15 cellular contexts compared by ENCODE assay signal in the genomic region with DNA sequence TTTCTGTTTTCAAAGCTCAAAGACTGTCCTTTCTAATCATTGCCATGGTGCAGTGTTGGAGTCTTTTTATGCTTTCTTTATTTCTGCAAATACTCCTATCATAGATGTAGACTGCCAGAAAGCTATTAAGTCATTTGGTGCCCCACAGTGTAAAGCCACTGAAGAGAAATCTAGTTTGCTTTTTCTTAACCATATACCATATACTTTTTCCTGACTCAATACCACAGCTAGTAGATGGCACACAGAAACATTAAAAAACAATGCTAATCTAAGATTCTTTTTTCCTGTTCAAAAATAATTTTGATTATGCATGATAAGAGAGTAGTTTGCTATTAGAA.
DNase-seq lines count a peak whose midpoint lies in the region; ATAC-seq, FAIRE-seq and TF ChIP-seq lines count a peak whose summit lies in the region.
"Had no signal": no experiment of that assay in that cellular context is flagged by ENCODE, and none has a peak within 500 bp of the region (broad histone marks: within the 10 kb centered on the region; RNA-seq: fewer than 3 reads in every experiment).

No MANE protein-coding gene starts in this region.

- no peaks in the 10 kb centered on the region for H3K36me3 ChIP-seq in small intestine (ENCODE audit: control insufficient read depth in 2 of 2, insufficient read depth in 2 of 2, low read length in 2 of 2)
- H3K36me3 ChIP-seq: suprapubic skin had no signal

- H3K4me1 Mint-ChIP-seq in T-helper 2 cell treated with Interferon-gamma antibody and Interleukin-4, amounts not matched to agents 5 μg/mL and 100 μg/mL, for 36 hours (ENCODE audit: low read depth) = peaks cover 48% of the 10 kb centered on the region
- peaks cover 10% of the 10 kb centered on the region for H3K4me1 Mint-ChIP-seq in progenitor cell of endocrine pancreas (ENCODE audit: low read depth)

- no peak for FAIRE-seq in small intestine (lab: Jason Lieb, UNC)

- H3K27ac ChIP-seq in small intestine (ENCODE audit: low read depth in 1 of 2, low read length in 1 of 2) = no peak overlapping the region
- H3K27ac ChIP-seq: suprapubic skin had no signal

- H3K36me3 Mint-ChIP-seq in T-helper 2 cell treated with Interferon-gamma antibody and Interleukin-4, amounts not matched to agents 5 μg/mL and 100 μg/mL, for 36 hours (ENCODE audit: low read depth) = no peaks in the 10 kb centered on the region
- H3K36me3 Mint-ChIP-seq in activated naive CD4-positive, alpha-beta T cell treated with anti-CD3 and anti-CD28 coated beads, Interleukin-2, amount 50 U/mL, for 72 hours = no peaks in the 10 kb centered on the region
- H3K36me3 Mint-ChIP-seq in progenitor cell of endocrine pancreas (ENCODE audit: insufficient read depth) = no peaks in the 10 kb centered on the region
- H3K36me3 Mint-ChIP-seq: naive B cell had no signal

- H3K4me3 ChIP-seq in small intestine (ENCODE audit: low read depth in 1 of 2, low read length in 2 of 2) = no peak overlapping the region
- H3K4me3 ChIP-seq: suprapubic skin had no signal

- DNase-seq in T-helper 2 cell treated with Interferon-gamma antibody and Interleukin-4, amounts not matched to agents 5 μg/mL and 100 μg/mL, for 36 hours (ENCODE audit: low spot score) = no peak
- DNase-seq in T-helper 2 cell = no peak
- no peak for DNase-seq in activated naive CD4-positive, alpha-beta T cell treated with anti-CD3 and anti-CD28 coated beads, Interleukin-2, amount 50 U/mL, for 72 hours (ENCODE audit: low spot score in 2 of 2)
- no peak for DNase-seq in progenitor cell of endocrine pancreas (ENCODE audit: low spot score, unreplicated experiment)
- no peak for DNase-seq in D341Med (ENCODE audit: low spot score)
- DNase-seq in small intestine = no peak
- DNase-seq: cerebellar nuclear complex, GOT3, NCI-H1436 treated with DMSO at 0.1 percent for 48 hours, NCI-H524 treated with DMSO at 0.1 percent for 48 hours had no signal

- no peaks in the 10 kb centered on the region for H3K9me3 ChIP-seq in small intestine (ENCODE audit: control insufficient read depth, low read depth)
- H3K9me3 ChIP-seq: suprapubic skin had no signal

- ATAC-seq in HG02981 (IDR thresholded peaks at IDR 0.05; ENCODE audit: unreplicated experiment) (peak; percentile 5), GM21515 (IDR thresholded peaks at IDR 0.05; ENCODE audit: unreplicated experiment) (no peak)
- ATAC-seq in activated naive CD4-positive, alpha-beta T cell treated with anti-CD3 and anti-CD28 coated beads, Interleukin-2, amount 50 U/mL, for 72 hours = peak; percentile 31 to 55
- ATAC-seq: left lobe of liver had no signal

- H3K27me3 Mint-ChIP-seq in T-helper 2 cell treated with Interferon-gamma antibody and Interleukin-4, amounts not matched to agents 5 μg/mL and 100 μg/mL, for 36 hours (ENCODE audit: low read depth) = peaks cover 48% of the 10 kb centered on the region
- H3K27me3 Mint-ChIP-seq in progenitor cell of endocrine pancreas = no peaks in the 10 kb centered on the region

- H3K4me1 ChIP-seq in small intestine (ENCODE audit: control insufficient read depth in 2 of 2, insufficient read depth in 1 of 2, low read depth in 1 of 2, low read length in 1 of 2) = no peaks in the 10 kb centered on the region
- H3K4me1 ChIP-seq: suprapubic skin had no signal

- H3K9me3 Mint-ChIP-seq in T-helper 2 cell treated with Interferon-gamma antibody and Interleukin-4, amounts not matched to agents 5 μg/mL and 100 μg/mL, for 36 hours = no peaks in the 10 kb centered on the region
- no peaks in the 10 kb centered on the region for H3K9me3 Mint-ChIP-seq in activated naive CD4-positive, alpha-beta T cell treated with anti-CD3 and anti-CD28 coated beads, Interleukin-2, amount 50 U/mL, for 72 hours
- no peaks in the 10 kb centered on the region for H3K9me3 Mint-ChIP-seq in progenitor cell of endocrine pancreas (ENCODE audit: low read depth)
- H3K9me3 Mint-ChIP-seq: naive B cell had no signal

- peak overlapping the region; percentile 77 for H3K27ac Mint-ChIP-seq in T-helper 2 cell treated with Interferon-gamma antibody and Interleukin-4, amounts not matched to agents 5 μg/mL and 100 μg/mL, for 36 hours
- no peak overlapping the region for H3K27ac Mint-ChIP-seq in activated naive CD4-positive, alpha-beta T cell treated with anti-CD3 and anti-CD28 coated beads, Interleukin-2, amount 50 U/mL, for 72 hours
- no peak overlapping the region for H3K27ac Mint-ChIP-seq in progenitor cell of endocrine pancreas
- H3K27ac Mint-ChIP-seq: naive B cell had no signal

- H3K4me3 Mint-ChIP-seq in T-helper 2 cell treated with Interferon-gamma antibody and Interleukin-4, amounts not matched to agents 5 μg/mL and 100 μg/mL, for 36 hours = peak overlapping the region; percentile 84
- peak overlapping the region; percentile 4 for H3K4me3 Mint-ChIP-seq in progenitor cell of endocrine pancreas (ENCODE audit: low read depth)

- H3K27me3 ChIP-seq in small intestine (ENCODE audit: control insufficient read depth in 2 of 2, insufficient read depth in 2 of 2, low read length in 2 of 2) = no peaks in the 10 kb centered on the region
- H3K27me3 ChIP-seq: suprapubic skin had no signal

- no peak for TF ChIP-seq CTCF in progenitor cell of endocrine pancreas (IDR thresholded peaks at IDR 0.05; ENCODE audit: unreplicated experiment)
